Comparison of ENCODE assay signal across 8 cellular contexts in the genomic region with DNA sequence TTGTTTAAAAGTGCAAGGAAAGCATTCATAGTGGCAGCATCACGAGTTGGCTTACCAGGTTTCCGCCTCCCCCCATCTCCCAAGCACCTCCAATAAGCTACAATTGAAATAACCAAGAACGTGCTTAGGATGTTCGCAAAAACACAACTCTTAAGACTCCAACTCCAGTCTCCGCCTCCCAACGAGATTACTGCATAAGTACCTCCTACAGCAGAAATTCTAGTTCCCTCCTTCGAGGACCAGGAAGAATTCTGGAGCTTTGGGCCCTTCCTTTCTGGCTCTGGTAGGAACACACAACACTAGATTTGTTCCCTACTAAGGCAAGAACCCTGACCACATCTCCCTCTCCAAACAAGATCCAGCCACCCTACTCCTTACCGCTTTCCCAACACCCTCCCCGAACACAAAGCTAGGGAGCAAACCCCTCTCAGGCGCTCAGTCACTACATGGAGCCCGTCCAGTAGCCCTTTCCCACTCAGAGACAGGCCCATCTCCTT. TPM values are rescaled to one million over a fixed set of nuclear protein-coding genes. Genes with fewer than 3 reads are reported as not detected.
DNase-seq lines count a peak whose midpoint lies in the region; TF ChIP-seq lines count a peak whose summit lies in the region.

No MANE protein-coding gene starts in this region.

- no peaks in the 10 kb centered on the region for H3K9me3 ChIP-seq in neuron (ENCODE audit: low read length)

- TF ChIP-seq CTCF in fibroblast of the aortic adventitia (IDR thresholded peaks at IDR 0.05; ENCODE audit: insufficient read depth, low read length), result no peak

- peaks cover 4% of the 10 kb centered on the region for H3K36me3 ChIP-seq in neuron (ENCODE audit: insufficient read depth, low read length)

- H3K4me3 ChIP-seq in fibroblast of the aortic adventitia (ENCODE audit: low read depth, low read length) (peak overlapping the region; percentile 98), neuron (ENCODE audit: low read length) (peak overlapping the region; percentile 90)

- no peaks in the 10 kb centered on the region for H3K27me3 ChIP-seq in neuron (ENCODE audit: insufficient read depth, low read length)

- H3K4me1 ChIP-seq in neuron (ENCODE audit: insufficient read depth, low read length), result peaks cover 12% of the 10 kb centered on the region

- intact Hi-C loops in posterior cingulate gyrus (cut with DNase I), result loop anchor here (2.0 to 10.0 kb wide), 3 partner anchors 80 to 217 kb away; a partner anchor contains a TSS

- H2AFZ ChIP-seq in neuron (ENCODE audit: low read depth, low read length), result peak overlapping the region; percentile 30

- DNase-seq in NCI-H524 (lab: John Stamatoyannopoulos, UW), result peak; percentile 62 to 69
- no peak for DNase-seq in NCI-H524 treated with DMSO at 0.1 percent for 48 hours (lab: John Stamatoyannopoulos, UW)
- peak; percentile 13 for DNase-seq in NCI-H510A (lab: John Stamatoyannopoulos, UW)
- peak; percentile 3 for DNase-seq in activated T-helper 1 cell treated with Interleukin-2 at 50 U/mL for 16 hours (ENCODE audit: low read depth)
- DNase-seq in fibroblast of the aortic adventitia (ENCODE audit: low read depth), result peak; percentile 93
- no peak for DNase-seq in posterior cingulate gyrus
- DNase-seq in GM19240 (ENCODE audit: insufficient read length, low spot score), result no peak

RNA-seq across cellular contexts. Expression of a gene that starts 0.7 kb away (rescaled TPM):
- total RNA-seq in fibroblast of the aortic adventitia (ENCODE audit: low replicate concordance), result 40.1 and 108 TPM in 2 replicates

Comparison
In these comparisons a context has a peak if more than half of its experiments do, and no peak if none do; other contexts are left out.
1. DNase-seq: peak in NCI-H524 (2 of 2), NCI-H510A (single experiment), activated T-helper 1 cell treated with Interleukin-2 at 50 U/mL for 16 hours (single experiment) and fibroblast of the aortic adventitia (single experiment); none in NCI-H524 treated with DMSO at 0.1 percent for 48 hours (single experiment), posterior cingulate gyrus (0 of 10) and GM19240 (single experiment).